ENCODE assay signal across 11 cellular contexts in genomic region chr1:53553734-53554509, GRCh38.
A peak's percentile ranks its signal among the peaks of the same experiment; 100 is the strongest.
DNase-seq lines count a peak whose midpoint lies in the region; ATAC-seq and TF ChIP-seq lines count a peak whose summit lies in the region.
"Had no signal": no experiment of that assay in that cellular context is flagged by ENCODE, and none has a peak within 500 bp of the region (broad histone marks: within the 10 kb centered on the region; RNA-seq: fewer than 3 reads in every experiment).

No MANE protein-coding gene starts in this region.

- peak overlapping the region in 6 of 8 donors; percentile 17 to 77 (median 50) for H3K27ac Mint-ChIP-seq in CD8-positive, alpha-beta memory T cell
- no peak overlapping the region for H3K27ac Mint-ChIP-seq in activated T-helper 17 cell treated with anti-CD3 and anti-CD28 coated beads, Interleukin-2, amount 50 U/mL, for 72 hours
- H3K27ac Mint-ChIP-seq in naive thymus-derived CD4-positive, alpha-beta T cell, result no peak overlapping the region

- H3K27ac ChIP-seq in CD8-positive, alpha-beta memory T cell (ENCODE audit: low read depth, low read length), result no peak overlapping the region
- H3K27ac ChIP-seq in naive thymus-derived CD4-positive, alpha-beta T cell (ENCODE audit: low read depth, low read length), result no peak overlapping the region
- H3K27ac ChIP-seq in PC-9, result no peak overlapping the region

- peak; percentile 55 for ATAC-seq in activated T-helper 17 cell treated with anti-CD3 and anti-CD28 coated beads, Interleukin-2, amount 50 U/mL, for 72 hours (replicated peaks)
- peak; percentile 19 for ATAC-seq in naive thymus-derived CD4-positive, alpha-beta T cell
- no peak for ATAC-seq in GM21737 (IDR thresholded peaks at IDR 0.05; ENCODE audit: unreplicated experiment)

- POLR2A ChIA-PET in CD8-positive, alpha-beta memory T cell (lab: Charles Lee), result no interaction called here
- POLR2A ChIA-PET in naive thymus-derived CD4-positive, alpha-beta T cell (lab: Charles Lee), result no interaction called here
- POLR2A ChIA-PET in PC-9 (lab: Charles Lee; ENCODE audit: unreplicated experiment), result no interaction called here

- H3K27me3 ChIP-seq in CD8-positive, alpha-beta memory T cell (ENCODE audit: insufficient read depth, low read length, poor library complexity, severe bottlenecking), result no peaks in the 10 kb centered on the region
- no peaks in the 10 kb centered on the region for H3K27me3 ChIP-seq in naive thymus-derived CD4-positive, alpha-beta T cell (ENCODE audit: control insufficient read depth in 2 of 2, insufficient read depth in 2 of 2, low read length in 2 of 2)
- H3K27me3 ChIP-seq in PC-9 (ENCODE audit: insufficient read depth, low read depth), result no peaks in the 10 kb centered on the region

- no peaks in the 10 kb centered on the region for H3K9me3 Mint-ChIP-seq in CD8-positive, alpha-beta memory T cell
- H3K9me3 Mint-ChIP-seq in activated T-helper 17 cell treated with anti-CD3 and anti-CD28 coated beads, Interleukin-2, amount 50 U/mL, for 72 hours, result no peaks in the 10 kb centered on the region
- H3K9me3 Mint-ChIP-seq in naive thymus-derived CD4-positive, alpha-beta T cell, result peaks cover 0 to 2% (median 0%) of the 10 kb centered on the region in 11 donors

- no peaks in the 10 kb centered on the region for H3K9me3 ChIP-seq in CD8-positive, alpha-beta memory T cell (ENCODE audit: low read length)
- H3K9me3 ChIP-seq in naive thymus-derived CD4-positive, alpha-beta T cell (ENCODE audit: control insufficient read depth in 2 of 3, low read length in 3 of 3), result no peaks in the 10 kb centered on the region
- no peaks in the 10 kb centered on the region for H3K9me3 ChIP-seq in PC-9 (ENCODE audit: insufficient read depth, low read depth)

- peaks cover 0 to 10% (median 3%) of the 10 kb centered on the region in 3 donors for H3K4me1 Mint-ChIP-seq in CD8-positive, alpha-beta memory T cell
- H3K4me1 Mint-ChIP-seq in activated T-helper 17 cell treated with anti-CD3 and anti-CD28 coated beads, Interleukin-2, amount 50 U/mL, for 72 hours, result no peaks in the 10 kb centered on the region
- H3K4me1 Mint-ChIP-seq in naive thymus-derived CD4-positive, alpha-beta T cell, result peaks cover 0 to 1% (median 0%) of the 10 kb centered on the region in 7 donors

- H3K9me2 ChIP-seq in PC-9 (ENCODE audit: insufficient read depth), result no peaks in the 10 kb centered on the region

- H3K4me3 ChIP-seq in CD8-positive, alpha-beta memory T cell (ENCODE audit: low read length), result no peak overlapping the region
- no peak overlapping the region for H3K4me3 ChIP-seq in naive thymus-derived CD4-positive, alpha-beta T cell (ENCODE audit: low read length)
- H3K4me3 ChIP-seq in PC-9, result no peak overlapping the region
- H3K4me3 ChIP-seq: lung had no signal

- intact Hi-C loops in naive thymus-derived CD4-positive, alpha-beta T cell (cut with micrococcal nuclease), result no loop called here
- intact Hi-C loops in PC-9 (cut with micrococcal nuclease; ENCODE audit: unreplicated experiment), result no loop called here

- no peaks in the 10 kb centered on the region for H3K36me3 Mint-ChIP-seq in CD8-positive, alpha-beta memory T cell
- no peaks in the 10 kb centered on the region for H3K36me3 Mint-ChIP-seq in activated T-helper 17 cell treated with anti-CD3 and anti-CD28 coated beads, Interleukin-2, amount 50 U/mL, for 72 hours (ENCODE audit: low read depth)
- H3K36me3 Mint-ChIP-seq in naive thymus-derived CD4-positive, alpha-beta T cell, result no peaks in the 10 kb centered on the region

- H3K4me3 Mint-ChIP-seq in CD8-positive, alpha-beta memory T cell, result no peak overlapping the region
- no peak overlapping the region for H3K4me3 Mint-ChIP-seq in activated T-helper 17 cell treated with anti-CD3 and anti-CD28 coated beads, Interleukin-2, amount 50 U/mL, for 72 hours
- no peak overlapping the region for H3K4me3 Mint-ChIP-seq in naive thymus-derived CD4-positive, alpha-beta T cell

- DNase-seq in CD8-positive, alpha-beta memory T cell, result peak in 2 of 5 donors; percentile 26 to 49
- DNase-seq in naive thymus-derived CD4-positive, alpha-beta T cell, result no peak
- no peak for DNase-seq in PC-9
- DNase-seq in GM03348 (ENCODE audit: low spot score), result no peak
- DNase-seq in COR-L47 (lab: John Stamatoyannopoulos, UW), result no peak
- DNase-seq: NCI-H187 treated with DMSO at 0.1 percent for 48 hours, OCI-M1 had no signal

- H3K4me1 ChIP-seq in CD8-positive, alpha-beta memory T cell (ENCODE audit: insufficient read depth, low read length), result no peaks in the 10 kb centered on the region
- H3K4me1 ChIP-seq in naive thymus-derived CD4-positive, alpha-beta T cell (ENCODE audit: control insufficient read depth in 2 of 2, insufficient read depth in 2 of 2, low read length in 2 of 2), result no peaks in the 10 kb centered on the region
- H3K4me1 ChIP-seq in PC-9 (replicated peaks; ENCODE audit: insufficient read depth), result no peaks in the 10 kb centered on the region; the same call in 1 of the 2 replicates

- no peaks in the 10 kb centered on the region for H3K79me2 ChIP-seq in PC-9 (ENCODE audit: low read depth)

- CTCF ChIA-PET in CD8-positive, alpha-beta memory T cell (lab: Charles Lee), result no interaction called here
- CTCF ChIA-PET in naive thymus-derived CD4-positive, alpha-beta T cell (lab: Charles Lee), result no interaction called here
- CTCF ChIA-PET in PC-9 (lab: Charles Lee), result no interaction called here

- TF ChIP-seq CTCF in GM12872 (IDR thresholded peaks at IDR 0.05; ENCODE audit: insufficient read depth, low read depth, low read length) (0 out of 3 replicates have a peak, but pooled peaks have one; percentile 5), PC-9 (conservative IDR thresholded peaks at IDR 0.05) (no peak)

- no peaks in the 10 kb centered on the region for H4K20me1 ChIP-seq in PC-9 (ENCODE audit: insufficient read depth)

- no peaks in the 10 kb centered on the region for H3F3A ChIP-seq in PC-9 (ENCODE audit: insufficient read depth, low read depth)

- H3K4me2 ChIP-seq in PC-9, result no peak overlapping the region

- no peaks in the 10 kb centered on the region for H3K36me3 ChIP-seq in CD8-positive, alpha-beta memory T cell (ENCODE audit: insufficient read depth, low read length)
- H3K36me3 ChIP-seq in naive thymus-derived CD4-positive, alpha-beta T cell (ENCODE audit: control insufficient read depth in 2 of 3, insufficient read depth in 3 of 3, low read length in 3 of 3), result no peaks in the 10 kb centered on the region
- no peaks in the 10 kb centered on the region for H3K36me3 ChIP-seq in PC-9 (ENCODE audit: low read depth)

- no peaks in the 10 kb centered on the region for H3K27me3 Mint-ChIP-seq in CD8-positive, alpha-beta memory T cell
- H3K27me3 Mint-ChIP-seq in activated T-helper 17 cell treated with anti-CD3 and anti-CD28 coated beads, Interleukin-2, amount 50 U/mL, for 72 hours, result peaks cover 13% of the 10 kb centered on the region
- peaks cover 0 to 10% (median 5%) of the 10 kb centered on the region in 5 donors for H3K27me3 Mint-ChIP-seq in naive thymus-derived CD4-positive, alpha-beta T cell

- no TSS peak for BruUV-seq in PC-9 (replicated peaks; lab: Mats Ljungman, UMichigan)

- no peak overlapping the region for H2AFZ ChIP-seq in PC-9

Comparison
In these comparisons a context has a peak if more than half of its experiments do, and no peak if none do; other contexts are left out.
1. H3K27ac Mint-ChIP-seq: peak in CD8-positive, alpha-beta memory T cell (6 of 8); none in activated T-helper 17 cell treated with anti-CD3 and anti-CD28 coated beads, Interleukin-2, amount 50 U/mL, for 72 hours (single experiment) and naive thymus-derived CD4-positive, alpha-beta T cell (0 of 9).